8 cellular contexts compared by ENCODE assay signal in the genomic region with DNA sequence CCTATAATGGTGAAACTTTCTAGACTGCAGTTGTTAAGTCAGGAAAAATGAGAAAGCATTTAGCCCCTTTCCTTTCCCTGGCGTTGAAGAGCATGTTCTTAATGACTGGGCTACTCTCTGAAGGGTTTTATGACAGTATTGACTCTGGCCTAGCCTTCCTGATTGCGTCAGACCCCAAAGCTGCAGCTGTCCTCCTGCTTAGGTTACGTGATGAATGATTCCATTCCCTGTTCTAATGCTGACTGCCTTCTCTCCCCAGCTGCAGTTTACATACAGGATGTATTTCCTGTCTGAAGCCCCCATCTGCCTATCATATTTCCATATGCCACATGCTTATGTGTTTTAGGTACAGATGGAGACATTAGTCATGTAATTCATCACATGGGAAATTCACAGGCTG.
DNase-seq lines count a peak whose midpoint lies in the region; ATAC-seq lines count a peak whose summit lies in the region.

No MANE protein-coding gene starts in this region.

- ATAC-seq in GM19351 (IDR thresholded peaks at IDR 0.05; ENCODE audit: unreplicated experiment) (no peak), GM21576 (IDR thresholded peaks at IDR 0.05; ENCODE audit: unreplicated experiment) (no peak), GM21526 (IDR thresholded peaks at IDR 0.05; ENCODE audit: low FRiP score, unreplicated experiment) (no peak)

- peak; percentile 34 for DNase-seq in HuH-7 (ENCODE audit: low spot score)
- peak; percentile 74 for DNase-seq in NCI-H82 treated with DMSO at 0.1 percent for 48 hours (lab: John Stamatoyannopoulos, UW; ENCODE audit: unreplicated experiment)
- peak; percentile 86 for DNase-seq in fibroblast of gingiva (ENCODE audit: low read depth)
- DNase-seq in stromal cell of bone marrow (ENCODE audit: low read depth), result peak; percentile 79
- DNase-seq in hypothalamus (lab: John Stamatoyannopoulos, UW), result no peak

Comparison
In these comparisons a context has a peak if more than half of its experiments do, and no peak if none do; other contexts are left out.
1. DNase-seq: peak in HuH-7 (single experiment), NCI-H82 treated with DMSO at 0.1 percent for 48 hours (single experiment), fibroblast of gingiva (single experiment) and stromal cell of bone marrow (single experiment); none in hypothalamus (0 of 51).